In the genomic region with DNA sequence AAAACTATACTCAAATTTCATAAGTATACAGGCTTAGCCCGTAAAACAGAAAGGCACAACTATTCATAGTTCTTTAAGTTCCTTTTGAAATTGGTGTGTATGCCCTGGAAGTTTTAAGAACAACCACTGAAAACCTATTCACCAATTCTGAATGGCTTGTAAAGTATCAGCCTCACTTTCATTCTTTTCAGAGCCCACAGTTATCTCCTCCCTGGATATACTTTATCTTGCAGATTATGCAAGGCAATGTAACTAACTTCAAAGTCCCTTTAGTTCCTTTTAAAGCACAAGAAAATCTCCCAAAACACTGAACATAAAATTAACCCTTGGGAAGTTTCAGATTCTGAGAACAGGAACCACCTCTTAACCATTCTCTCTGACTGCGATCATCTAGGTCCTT, we compare ENCODE assay signal across 8 cellular contexts. TPM values are rescaled to one million over a fixed set of nuclear protein-coding genes. Genes with fewer than 3 reads are reported as not detected.
DNase-seq lines count a peak whose midpoint lies in the region; ATAC-seq and TF ChIP-seq lines count a peak whose summit lies in the region.

No MANE protein-coding gene starts in this region.

- H3K27me3 ChIP-seq in breast epithelium: no peaks in the 10 kb centered on the region

- TF ChIP-seq CTCF in breast epithelium (IDR thresholded peaks at IDR 0.05) (no peak), mesothelial cell of epicardium (IDR thresholded peaks at IDR 0.05; ENCODE audit: unreplicated experiment) (no peak)

- no peak for ATAC-seq in stimulated activated naive CD8-positive, alpha-beta T cell treated with anti-CD3 and anti-CD28 coated beads, Interleukin-15, Interleukin-2, amounts not matched to agents 100 U/mL and 50 U/mL, for 24 hours
- ATAC-seq in HG02973 (IDR thresholded peaks at IDR 0.05; ENCODE audit: unreplicated experiment) (no peak), HG02571 (IDR thresholded peaks at IDR 0.05; ENCODE audit: unreplicated experiment) (no peak)

- H3K27ac ChIP-seq in breast epithelium: peak overlapping the region in 1 of 2 donors; percentile 94

- peaks cover 0 to 12% of the 10 kb centered on the region in 2 donors for H3K4me1 ChIP-seq in breast epithelium

- no peaks in the 10 kb centered on the region for H3K27me3 Mint-ChIP-seq in stimulated activated naive CD8-positive, alpha-beta T cell treated with anti-CD3 and anti-CD28 coated beads, Interleukin-15, Interleukin-2, amounts not matched to agents 100 ng/mL and 50 ng/mL, for 24 hours
- H3K27me3 Mint-ChIP-seq in mesothelial cell of epicardium (ENCODE audit: low read depth): no peaks in the 10 kb centered on the region

- H3K36me3 ChIP-seq in breast epithelium: no peaks in the 10 kb centered on the region

- H3K36me3 Mint-ChIP-seq in stimulated activated naive CD8-positive, alpha-beta T cell treated with anti-CD3 and anti-CD28 coated beads, Interleukin-15, Interleukin-2, amounts not matched to agents 100 ng/mL and 50 ng/mL, for 24 hours (ENCODE audit: low read depth): no peaks in the 10 kb centered on the region
- no peaks in the 10 kb centered on the region for H3K36me3 Mint-ChIP-seq in mesothelial cell of epicardium

- no peak for TF ChIP-seq POLR2A in breast epithelium (IDR thresholded peaks at IDR 0.05)

- intact Hi-C loops in breast epithelium (cut with DNase I; ENCODE audit: low total_unique reads): no loop called here

- H3K27ac Mint-ChIP-seq in stimulated activated naive CD8-positive, alpha-beta T cell treated with anti-CD3 and anti-CD28 coated beads, Interleukin-15, Interleukin-2, amounts not matched to agents 100 ng/mL and 50 ng/mL, for 24 hours: no peak overlapping the region
- H3K27ac Mint-ChIP-seq in mesothelial cell of epicardium: peak overlapping the region; percentile 97

- H3K9me3 Mint-ChIP-seq in stimulated activated naive CD8-positive, alpha-beta T cell treated with anti-CD3 and anti-CD28 coated beads, Interleukin-15, Interleukin-2, amounts not matched to agents 100 ng/mL and 50 ng/mL, for 24 hours: no peaks in the 10 kb centered on the region
- H3K9me3 Mint-ChIP-seq in mesothelial cell of epicardium: no peaks in the 10 kb centered on the region

- no peaks in the 10 kb centered on the region for H3K9me3 ChIP-seq in breast epithelium

- peak overlapping the region; percentile 76 to 98 (median 90) for H3K4me3 ChIP-seq in breast epithelium

- H3K4me1 Mint-ChIP-seq in stimulated activated naive CD8-positive, alpha-beta T cell treated with anti-CD3 and anti-CD28 coated beads, Interleukin-15, Interleukin-2, amounts not matched to agents 100 ng/mL and 50 ng/mL, for 24 hours (ENCODE audit: low read depth): peaks cover 47% of the 10 kb centered on the region
- H3K4me1 Mint-ChIP-seq in mesothelial cell of epicardium: peaks cover 60% of the 10 kb centered on the region

- peak overlapping the region; percentile 93 for H3K4me3 Mint-ChIP-seq in stimulated activated naive CD8-positive, alpha-beta T cell treated with anti-CD3 and anti-CD28 coated beads, Interleukin-15, Interleukin-2, amounts not matched to agents 100 ng/mL and 50 ng/mL, for 24 hours
- peak overlapping the region; percentile 96 for H3K4me3 Mint-ChIP-seq in mesothelial cell of epicardium

- DNase-seq in stimulated activated naive CD8-positive, alpha-beta T cell treated with anti-CD3 and anti-CD28 coated beads, Interleukin-15, Interleukin-2, amounts not matched to agents 100 U/mL and 50 U/mL, for 24 hours: no peak
- DNase-seq in breast epithelium (ENCODE audit: low spot score in 2 of 2): no peak
- no peak for DNase-seq in mesothelial cell of epicardium (ENCODE audit: low spot score in 2 of 2, unreplicated experiment in 2 of 2)
- DNase-seq in central memory CD4-positive, alpha-beta T cell: no peak
- DNase-seq in NOMO-1 treated with DMSO at 0.1 percent for 48 hours (lab: John Stamatoyannopoulos, UW; ENCODE audit: unreplicated experiment): no peak

RNA-seq across cellular contexts. Expression of gene STRN, which starts 1.1 kb away (rescaled TPM):
- total RNA-seq in breast epithelium (10 to 100 TPM; 27.2 to 35.1 (median 32.5) TPM), mesothelial cell of epicardium (24.9 to 26.6 TPM (median 25.7 TPM) in 3 replicates)
